18 cellular contexts compared by ENCODE assay signal in genomic region chr4:162645381-162645780, GRCh38.
DNase-seq lines count a peak whose midpoint lies in the region; ATAC-seq, FAIRE-seq and TF ChIP-seq lines count a peak whose summit lies in the region.
"Had no signal": no experiment of that assay in that cellular context is flagged by ENCODE, and none has a peak within 500 bp of the region (broad histone marks: within the 10 kb centered on the region; RNA-seq: fewer than 3 reads in every experiment).

No MANE protein-coding gene starts in this region.

- 23% methylated on average over 4 of the region's 4 CpGs for WGBS in GM12878 (ENCODE audit: insufficient coverage, insufficient replicate concordance, low lambda C conversion rate, missing lambda C conversion rate)
- 24% methylated on average over 4 of the region's 4 CpGs for WGBS in right lobe of liver (ENCODE audit: insufficient coverage, low coverage, low lambda C conversion rate, missing lambda C conversion rate)

- H3K9me3 ChIP-seq in GM12878 (replicated peaks; ENCODE audit: control insufficient read depth, insufficient read depth, low read length) (no peaks in the 10 kb centered on the region), right lobe of liver (no peaks in the 10 kb centered on the region)
- H3K9me3 ChIP-seq: gastrocnemius medialis, lower lobe of right lung, ovary had no signal

- H3K36me3 ChIP-seq in GM12878 (ENCODE audit: control insufficient read depth in 2 of 2, insufficient read depth in 2 of 2, low read length in 1 of 2), result no peaks in the 10 kb centered on the region
- no peaks in the 10 kb centered on the region for H3K36me3 ChIP-seq in right lobe of liver
- H3K36me3 ChIP-seq: gastrocnemius medialis, lower lobe of right lung, ovary had no signal

- ATAC-seq in GM12878 (no peak; the same call in 2 of the 3 replicates), right lobe of liver (no peak)
- ATAC-seq: CD8-positive, alpha-beta T cell; gastrocnemius medialis; lower lobe of right lung had no signal

- H3K4me1 ChIP-seq in GM12878 (ENCODE audit: control insufficient read depth, insufficient read depth, low read length), result no peaks in the 10 kb centered on the region
- no peaks in the 10 kb centered on the region for H3K4me1 ChIP-seq in right lobe of liver
- H3K4me1 ChIP-seq: gastrocnemius medialis, lower lobe of right lung had no signal

- no peak overlapping the region for H3K9ac ChIP-seq in GM12878 (ENCODE audit: control insufficient read depth, insufficient read depth, low read length)

- BruUV-seq in GM12878 (replicated peaks; lab: Mats Ljungman, UMichigan), result no TSS peak

- H3K4me2 ChIP-seq in GM12878 (ENCODE audit: control insufficient read depth, insufficient read depth), result no peak overlapping the region

- in situ Hi-C loops in GM12878 (cut with MboI), result no loop called here

- TF ChIP-seq POLR2A in GM12878 (IDR thresholded peaks at IDR 0.05; ENCODE audit: low read depth, low read length) (no peak), right lobe of liver (IDR thresholded peaks at IDR 0.05) (no peak)

- intact Hi-C loops in GM12878 (cut with micrococcal nuclease; ENCODE audit: unreplicated experiment) (loop anchor here (1.0 kb wide), 1 partner anchor 393 kb away; no protein-coding TSS in a partner anchor), right lobe of liver (cut with DNase I) (no loop called here)

- H4K20me1 ChIP-seq in GM12878 (ENCODE audit: control insufficient read depth, insufficient read depth), result no peaks in the 10 kb centered on the region

- no peak overlapping the region for H3K4me3 ChIP-seq in GM12878
- no peak overlapping the region for H3K4me3 ChIP-seq in right lobe of liver
- H3K4me3 ChIP-seq: gastrocnemius medialis, lower lobe of right lung, ovary had no signal

- DNase-seq in DMS53 treated with DMSO at 0.1 percent for 48 hours (lab: John Stamatoyannopoulos, UW; ENCODE audit: unreplicated experiment), result peak; percentile 1
- no peak for DNase-seq in GM12878 (ENCODE audit: low read depth, low spot score)
- DNase-seq in right lobe of liver, result no peak
- DNase-seq in DMS114 treated with DMSO at 0.1 percent for 48 hours (lab: John Stamatoyannopoulos, UW; ENCODE audit: unreplicated experiment), result no peak
- DNase-seq in stimulated activated CD4-positive, alpha-beta T cell treated with anti-CD3 and anti-CD28 coated beads, Interleukin-4, amount 100 ng/mL, for 4 hours, result no peak
- no peak for DNase-seq in NCI-H146 treated with DMSO at 0.1 percent for 48 hours (lab: John Stamatoyannopoulos, UW; ENCODE audit: unreplicated experiment)
- no peak for DNase-seq in NCI-H446 treated with DMSO at 0.1 percent for 48 hours (lab: John Stamatoyannopoulos, UW)
- DNase-seq: activated CD4-positive, alpha-beta T cell treated with anti-CD3 and anti-CD28 coated beads, Interleukin-2, amount 50 U/mL, for 4 hours; activated effector memory CD4-positive, alpha-beta T cell treated with Interleukin-2 at 50 U/mL for 16 hours; CD8-positive, alpha-beta T cell; gastrocnemius medialis; Karpas-422; lower lobe of right lung; NCI-H524; ovary; stimulated activated naive CD4-positive, alpha-beta T cell treated with Interleukin-2 at 50 U/mL for 16 hours; T-helper 1 cell had no signal

- H3K27ac ChIP-seq in GM12878 (ENCODE audit: control insufficient read depth, insufficient read depth), result no peak overlapping the region
- H3K27ac ChIP-seq in right lobe of liver, result no peak overlapping the region
- H3K27ac ChIP-seq: gastrocnemius medialis, lower lobe of right lung, ovary had no signal

- CTCF ChIA-PET in GM12878 (lab: Yijun Ruan, JAX), result interaction anchor here (0.6 to 2.7 kb wide), 12 partner anchors 9 to 402 kb away, joined by 3 to 15 read pairs (median 3); no protein-coding TSS in a partner anchor

- no peak for FAIRE-seq in GM12878 (lab: Jason Lieb, UNC)

- H3K27me3 ChIP-seq in GM12878 (replicated peaks in 1 of 2; ENCODE audit: control insufficient read depth in 2 of 2, insufficient read depth in 2 of 2, low read length in 1 of 2), result no peaks in the 10 kb centered on the region
- no peaks in the 10 kb centered on the region for H3K27me3 ChIP-seq in right lobe of liver
- H3K27me3 ChIP-seq: gastrocnemius medialis, ovary had no signal

- TF ChIP-seq EP300 in Ishikawa (IDR thresholded peaks at IDR 0.05; ENCODE audit: borderline replicate concordance) (no peak), GM12878 (IDR thresholded peaks at IDR 0.05; ENCODE audit: borderline replicate concordance in 1 of 2, control insufficient read depth in 1 of 2, low read depth in 2 of 2, low read length in 2 of 2) (no peak)

- SMC1A ChIA-PET in GM12878 (lab: Charles Lee; ENCODE audit: uncharacterized antibody, unreplicated experiment), result interaction anchor here (1.4 to 2.8 kb wide), 2 partner anchors 392 to 901 kb away, joined by 3 to 11 read pairs; no protein-coding TSS in a partner anchor

- TF ChIP-seq CTCF in GM12878 (IDR thresholded peaks at IDR 0.05 in 2 of 3, conservative IDR thresholded peaks at IDR 0.05 in 1 of 3; ENCODE audit: control insufficient read depth in 2 of 3, extremely low read depth in 1 of 3, insufficient read depth in 1 of 3, low read depth in 3 of 3, low read length in 3 of 3), result peak in 1 of 3 experiments; percentile 44; a peak in 3 of 6 replicates
- TF ChIP-seq CTCF in right lobe of liver (IDR thresholded peaks at IDR 0.05), result peak in 3 of 4 donors; percentile 14 to 59 (median 30)

- POLR2A ChIA-PET in GM12878 (lab: Charles Lee), result no interaction called here

- TF ChIP-seq RAD21 in Ishikawa (IDR thresholded peaks at IDR 0.05; ENCODE audit: low read depth) (peak; percentile 70), GM12878 (IDR thresholded peaks at IDR 0.05; ENCODE audit: insufficient read depth, low read depth, low read length) (peak; percentile 42)

- RAD21 ChIA-PET in GM12878 (lab: Charles Lee; ENCODE audit: unreplicated experiment), result interaction anchor here (0.6 to 2.2 kb wide), 7 partner anchors 56 to 898 kb away, joined by 3 to 9 read pairs (median 4); no protein-coding TSS in a partner anchor

- no peaks in the 10 kb centered on the region for H3K79me2 ChIP-seq in GM12878 (ENCODE audit: control insufficient read depth, insufficient read depth, low read length)

- H2AFZ ChIP-seq in GM12878 (ENCODE audit: control insufficient read depth, low read depth, low read length), result no peak overlapping the region

TF ChIP-seq in Ishikawa, 13 proteins besides CTCF, POLR2A, EP300 and RAD21 (continues in another document):
- TF ChIP-seq EGR1 (IDR thresholded peaks at IDR 0.05) (no peak), ZBTB7A (IDR thresholded peaks at IDR 0.05; ENCODE audit: low read depth) (no peak), TCF12 (IDR thresholded peaks at IDR 0.05; ENCODE audit: low read depth) (no peak), TAF1 (IDR thresholded peaks at IDR 0.05; ENCODE audit: low read depth) (no peak), YY1 (IDR thresholded peaks at IDR 0.05; ENCODE audit: low read depth) (no peak), TEAD4 (IDR thresholded peaks at IDR 0.05) (no peak), CREB1 (IDR thresholded peaks at IDR 0.05; ENCODE audit: low read depth) (no peak), FOXM1 (IDR thresholded peaks at IDR 0.05; ENCODE audit: borderline replicate concordance, low read depth) (no peak), MAX (IDR thresholded peaks at IDR 0.05) (no peak)

TF ChIP-seq in GM12878, 131 proteins besides CTCF, POLR2A, EP300 and RAD21:
- TF ChIP-seq SMC3 (IDR thresholded peaks at IDR 0.05; ENCODE audit: borderline replicate concordance, low read length) (peak; percentile 31; the same call in 1 of the 2 replicates), GABPA (IDR thresholded peaks at IDR 0.05; ENCODE audit: low read depth) (no peak)
